14 cellular contexts compared by ENCODE assay signal in the genomic region with DNA sequence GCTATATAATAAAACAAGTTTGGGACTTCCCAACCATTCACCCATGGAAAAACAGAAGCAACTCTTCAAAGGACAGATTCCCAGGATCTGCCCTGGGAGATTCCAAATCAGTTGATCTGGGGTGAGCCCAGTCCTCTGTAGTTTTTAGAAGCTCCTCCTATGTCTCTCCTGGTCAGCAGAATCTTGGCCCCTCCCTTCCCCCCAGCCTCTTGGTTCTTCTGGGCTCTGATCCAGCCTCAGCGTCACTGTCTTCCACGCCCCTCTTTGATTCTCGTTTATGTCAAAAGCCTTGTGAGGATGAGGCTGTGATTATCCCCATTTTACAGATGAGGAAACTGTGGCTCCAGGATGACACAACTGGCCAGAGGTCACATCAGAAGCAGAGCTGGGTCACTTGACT. TPM values are rescaled to one million over a fixed set of nuclear protein-coding genes. Genes with fewer than 3 reads are reported as not detected.
DNase-seq lines count a peak whose midpoint lies in the region; ATAC-seq, FAIRE-seq and TF ChIP-seq lines count a peak whose summit lies in the region.
"Had no signal": no experiment of that assay in that cellular context is flagged by ENCODE, and none has a peak within 500 bp of the region (broad histone marks: within the 10 kb centered on the region; RNA-seq: fewer than 3 reads in every experiment).

No MANE protein-coding gene starts in this region.

- H3K4me1 Mint-ChIP-seq in progenitor cell of endocrine pancreas (ENCODE audit: low read depth): peaks cover 10% of the 10 kb centered on the region

- peaks cover 37% of the 10 kb centered on the region for H3K27me3 Mint-ChIP-seq in progenitor cell of endocrine pancreas

- FAIRE-seq in GM12891 (lab: Jason Lieb, UNC): no peak

- 0 out of 2 replicates have a peak overlapping the region, but pooled peaks have one; percentile 82 for H3K4me2 ChIP-seq in BLaER1

- H3K4me1 ChIP-seq in BLaER1 (peaks cover 66% of the 10 kb centered on the region), gastroesophageal sphincter (peaks cover 0 to 53% (median 25%) of the 10 kb centered on the region in 3 donors)
- H3K4me1 ChIP-seq: body of pancreas had no signal

- TF ChIP-seq EP300 in gastroesophageal sphincter (IDR thresholded peaks at IDR 0.05): no peak

- no peaks in the 10 kb centered on the region for H3K27me3 ChIP-seq in BLaER1
- no peaks in the 10 kb centered on the region for H3K27me3 ChIP-seq in gastroesophageal sphincter
- H3K27me3 ChIP-seq: body of pancreas had no signal

- H4K20me1 ChIP-seq in BLaER1: no peaks in the 10 kb centered on the region

- ATAC-seq in gastroesophageal sphincter (no peak), HG03520 (IDR thresholded peaks at IDR 0.05; ENCODE audit: unreplicated experiment) (no peak)
- ATAC-seq: activated T-cell treated with anti-CD3 and anti-CD28 coated beads, Interleukin-2, amount 50 U/mL, for 4 hours had no signal

- H3K4me3 ChIP-seq in BLaER1 (no peak overlapping the region), astrocyte of the spinal cord (ENCODE audit: low read depth, low read length) (no peak overlapping the region), gastroesophageal sphincter (no peak overlapping the region)
- H3K4me3 ChIP-seq: body of pancreas, SK-N-MC had no signal

- H3K4me3 Mint-ChIP-seq in progenitor cell of endocrine pancreas (ENCODE audit: low read depth): no peak overlapping the region
- H3K4me3 Mint-ChIP-seq: activated T-cell treated with anti-CD3 and anti-CD28 coated beads, Interleukin-2, amount 50 U/mL, for 4 hours had no signal

- H3K36me3 ChIP-seq in BLaER1 (no peaks in the 10 kb centered on the region), gastroesophageal sphincter (no peaks in the 10 kb centered on the region)
- H3K36me3 ChIP-seq: neutrophil had no signal

- 17 to 28% methylated on average over 2 to 3 of the region's 3 CpGs for WGBS in gastroesophageal sphincter (ENCODE audit: low coverage in 1 of 2), 2 donors

- no peaks in the 10 kb centered on the region for H3K9me3 Mint-ChIP-seq in progenitor cell of endocrine pancreas (ENCODE audit: low read depth)
- H3K9me3 Mint-ChIP-seq: activated T-cell treated with anti-CD3 and anti-CD28 coated beads, Interleukin-2, amount 50 U/mL, for 4 hours had no signal

- no peak for TF ChIP-seq CTCF in astrocyte of the spinal cord (IDR thresholded peaks at IDR 0.05; ENCODE audit: low read depth, low read length)
- no peak for TF ChIP-seq CTCF in gastroesophageal sphincter (IDR thresholded peaks at IDR 0.05)
- TF ChIP-seq CTCF in progenitor cell of endocrine pancreas (IDR thresholded peaks at IDR 0.05; ENCODE audit: unreplicated experiment): no peak

- no peak overlapping the region for H3K27ac ChIP-seq in BLaER1
- peak overlapping the region in 3 of 4 donors; percentile 68 to 79 (median 78) for H3K27ac ChIP-seq in gastroesophageal sphincter
- H3K27ac ChIP-seq: neutrophil, SK-N-MC had no signal

- in situ Hi-C loops in astrocyte of the spinal cord (cut with HindIII; ENCODE audit: low sequenced_read_pairs): no loop called here

- no peak for TF ChIP-seq POLR2A in gastroesophageal sphincter (IDR thresholded peaks at IDR 0.05)
- TF ChIP-seq POLR2A in GM12891 (IDR thresholded peaks at IDR 0.05; ENCODE audit: low read depth, low read length): no peak

- H3K9me3 ChIP-seq in BLaER1: no peaks in the 10 kb centered on the region
- no peaks in the 10 kb centered on the region for H3K9me3 ChIP-seq in gastroesophageal sphincter
- H3K9me3 ChIP-seq: body of pancreas, neutrophil had no signal

- peak overlapping the region; percentile 41 for H3K27ac Mint-ChIP-seq in progenitor cell of endocrine pancreas

- H3K36me3 Mint-ChIP-seq in progenitor cell of endocrine pancreas (ENCODE audit: insufficient read depth): no peaks in the 10 kb centered on the region

- DNase-seq in astrocyte of the spinal cord (ENCODE audit: low read depth, low spot score): peak; percentile 50
- no peak for DNase-seq in progenitor cell of endocrine pancreas (ENCODE audit: low spot score, unreplicated experiment)
- DNase-seq in AML-193 (lab: John Stamatoyannopoulos, UW): no peak
- no peak for DNase-seq in SK-N-DZ (ENCODE audit: low spot score)
- DNase-seq in GM12891 (ENCODE audit: insufficient read length, low spot score): no peak
- DNase-seq: activated T-cell treated with anti-CD3 and anti-CD28 coated beads, Interleukin-2, amount 50 U/mL, for 4 hours; NCI-H510A treated with DMSO at 0.1 percent for 48 hours had no signal

- H3K9ac ChIP-seq in BLaER1: no peak overlapping the region

TF ChIP-seq in GM12891, 5 proteins besides CTCF, POLR2A, EP300 and RAD21:
- TF ChIP-seq POLR2AphosphoS5 (IDR thresholded peaks at IDR 0.05; ENCODE audit: low read depth, low read length) (no peak), PAX5 (IDR thresholded peaks at IDR 0.05; ENCODE audit: insufficient read depth, low read length, severe bottlenecking) (no peak), POU2F2 (IDR thresholded peaks at IDR 0.05; ENCODE audit: low read depth, low read length) (no peak), TAF1 (IDR thresholded peaks at IDR 0.05; ENCODE audit: low read depth, low read length) (no peak), SPI1 (IDR thresholded peaks at IDR 0.05; ENCODE audit: low read depth, low read length) (no peak)
TF ChIP-seq in GM12891: peak in this region for 0.

RNA-seq across cellular contexts. Expression of a gene that starts 0.9 kb away (rescaled TPM):
- total RNA-seq in gastroesophageal sphincter (10 to 100 TPM; 16.2 to 50.1 (median 38.5) TPM), progenitor cell of endocrine pancreas (0.36 TPM in 1 of 2 replicates, not detected in the other)
- polyA plus RNA-seq in SK-N-DZ (2014; cell fraction: cytosol; rRNA removed): not detected in 2 replicates
- polyA plus RNA-seq in SK-N-DZ (2014; cell fraction: nucleus; rRNA removed): not detected in 2 replicates
- not detected for polyA plus RNA-seq in GM12891 (2012; ENCODE audit: low read depth, missing spikeins)
- total RNA-seq: G401 had no signal

Comparison
In these comparisons a context has a peak if more than half of its experiments do, and no peak if none do; other contexts are left out.
1. RNA of a gene that starts 0.9 kb away (total RNA-seq): 16.2 to 50.1 TPM in gastroesophageal sphincter; 0.36 TPM in progenitor cell of endocrine pancreas; every median in the first group is over 10 times any median in the second.